ENCODE assay signal across 8 cellular contexts in the genomic region with DNA sequence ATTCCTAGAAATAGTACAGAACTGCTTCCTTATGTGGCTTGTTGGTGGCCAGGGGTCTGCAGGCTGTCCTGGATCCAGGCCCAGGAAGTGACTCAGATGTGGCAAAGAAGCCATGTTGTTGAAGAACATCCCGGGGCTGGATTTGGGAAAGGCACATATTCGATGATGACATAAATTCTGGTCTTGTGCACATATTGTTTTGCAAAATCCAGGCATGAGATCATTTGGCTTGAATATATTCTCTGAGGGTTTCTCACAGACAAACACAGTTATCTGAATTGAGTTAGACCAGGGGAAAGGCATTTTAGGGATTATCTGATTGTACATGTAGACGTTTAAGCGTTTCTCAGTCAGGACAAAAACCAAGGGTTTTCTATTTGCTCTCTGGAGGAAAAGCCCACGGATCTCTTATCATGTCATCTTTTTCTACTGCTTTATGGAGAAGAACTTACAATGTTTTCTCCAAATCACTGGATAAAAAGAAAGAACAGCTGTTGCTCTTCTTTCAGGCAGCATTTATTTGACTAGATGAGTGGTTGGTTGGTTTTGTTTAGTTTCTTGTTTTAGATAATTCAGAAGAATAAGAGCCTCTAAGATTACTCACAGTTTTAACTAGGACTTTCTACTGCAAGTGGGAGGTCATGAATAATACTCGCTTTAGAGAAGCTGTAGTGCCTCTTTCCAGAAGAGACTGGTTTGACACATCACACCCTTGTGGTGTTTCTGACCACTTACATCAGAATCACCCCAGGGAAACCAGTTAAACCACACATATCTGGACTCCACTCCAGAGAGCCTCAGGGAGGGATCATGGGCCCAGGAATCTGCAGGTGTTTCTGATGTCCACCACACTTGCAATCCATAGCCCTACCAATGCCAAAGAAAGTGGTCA. TPM values are rescaled to one million over a fixed set of nuclear protein-coding genes. Genes with fewer than 3 reads are reported as not detected.
DNase-seq lines count a peak whose midpoint lies in the region; TF ChIP-seq lines count a peak whose summit lies in the region.

No MANE protein-coding gene starts in this region.

- H3K4me3 ChIP-seq in GM12865 (ENCODE audit: low read depth, low read length) (no peak overlapping the region), NB4 (ENCODE audit: low read depth, low read length) (no peak overlapping the region), esophagus squamous epithelium (no peak overlapping the region), skeletal muscle cell (ENCODE audit: low read depth, low read length) (no peak overlapping the region)

- no peak for TF ChIP-seq POLR2A in NB4 (IDR thresholded peaks at IDR 0.05; ENCODE audit: extremely low read depth, insufficient read length)
- TF ChIP-seq POLR2A in esophagus squamous epithelium (IDR thresholded peaks at IDR 0.05): no peak

- H3K9me3 ChIP-seq in esophagus squamous epithelium: no peaks in the 10 kb centered on the region

- TF ChIP-seq CTCF in GM12865 (IDR thresholded peaks at IDR 0.05; ENCODE audit: insufficient read depth, low read depth, low read length, missing control alignments) (no peak), NB4 (IDR thresholded peaks at IDR 0.05; ENCODE audit: low read depth, low read length) (peak; percentile 9), esophagus squamous epithelium (IDR thresholded peaks at IDR 0.05) (no peak), nephron progenitor cell (IDR thresholded peaks at IDR 0.05) (no peak)

- H3K27ac ChIP-seq in esophagus squamous epithelium: peak overlapping the region in 3 of 4 donors; percentile 32 to 75 (median 73)

- peaks cover 5% of the 10 kb centered on the region for H3K36me3 Mint-ChIP-seq in nephron progenitor cell (ENCODE audit: low read depth)

- H3K4me3 Mint-ChIP-seq in nephron progenitor cell: no peak overlapping the region

- H3K4me1 Mint-ChIP-seq in nephron progenitor cell: no peaks in the 10 kb centered on the region

- no peaks in the 10 kb centered on the region for H3K36me3 ChIP-seq in esophagus squamous epithelium

- peaks cover 27% of the 10 kb centered on the region for H3K9me3 Mint-ChIP-seq in nephron progenitor cell

- WGBS in esophagus squamous epithelium, 2 donors: 34 to 41% methylated on average over 6 of the region's 6 CpGs

- no peak overlapping the region for H3K27ac Mint-ChIP-seq in nephron progenitor cell

- H3K27me3 Mint-ChIP-seq in nephron progenitor cell (ENCODE audit: low read depth, poor library complexity): peaks cover 3% of the 10 kb centered on the region

- DNase-seq in GM12865 (ENCODE audit: low read depth) (peak; percentile 59), NB4 (ENCODE audit: low read depth) (peak; percentile 60), esophagus squamous epithelium (lab: John Stamatoyannopoulos, UW) (no peak), skeletal muscle cell (ENCODE audit: low read depth) (peak; percentile 96), nephron progenitor cell (no peak), HUDEP-2 (lab: John Stamatoyannopoulos, UW; ENCODE audit: unreplicated experiment in 76 of 76) (no peak)
- DNase-seq in activated naive CD4-positive, alpha-beta T cell treated with anti-CD3 and anti-CD28 coated beads, Interleukin-2, amount 50 U/mL, for 16 hours: no peak
- no peak for DNase-seq in activated CD8-positive, alpha-beta memory T cell treated with anti-CD3 and anti-CD28 coated beads, Interleukin-2, amount 50 U/mL, for 48 hours

- H3K4me1 ChIP-seq in esophagus squamous epithelium: peaks cover 0 to 17% (median 5%) of the 10 kb centered on the region in 3 donors

- intact Hi-C loops in esophagus squamous epithelium (cut with DNase I): no loop called here

- H3K27me3 ChIP-seq in esophagus squamous epithelium: peaks cover 0 to 2% (median 0%) of the 10 kb centered on the region in 4 donors

RNA-seq across cellular contexts. Expression of a gene that starts 29.5 kb away (rescaled TPM):
- total RNA-seq in esophagus squamous epithelium: 10 to 100 TPM in 1 of 4 donors, 1 to 10 TPM in 3; 2.2 to 11.1 (median 6.2) TPM

Comparison
In these comparisons a context has a peak if more than half of its experiments do, and no peak if none do; other contexts are left out.
1. DNase-seq: peak in GM12865 (single experiment), NB4 (single experiment) and skeletal muscle cell (single experiment); none in esophagus squamous epithelium (single experiment), activated naive CD4-positive, alpha-beta T cell treated with anti-CD3 and anti-CD28 coated beads, Interleukin-2, amount 50 U/mL, for 16 hours (single experiment), nephron progenitor cell (single experiment), activated CD8-positive, alpha-beta memory T cell treated with anti-CD3 and anti-CD28 coated beads, Interleukin-2, amount 50 U/mL, for 48 hours (single experiment) and HUDEP-2 (0 of 76).